11 cellular contexts compared by ENCODE assay signal in the genomic region with DNA sequence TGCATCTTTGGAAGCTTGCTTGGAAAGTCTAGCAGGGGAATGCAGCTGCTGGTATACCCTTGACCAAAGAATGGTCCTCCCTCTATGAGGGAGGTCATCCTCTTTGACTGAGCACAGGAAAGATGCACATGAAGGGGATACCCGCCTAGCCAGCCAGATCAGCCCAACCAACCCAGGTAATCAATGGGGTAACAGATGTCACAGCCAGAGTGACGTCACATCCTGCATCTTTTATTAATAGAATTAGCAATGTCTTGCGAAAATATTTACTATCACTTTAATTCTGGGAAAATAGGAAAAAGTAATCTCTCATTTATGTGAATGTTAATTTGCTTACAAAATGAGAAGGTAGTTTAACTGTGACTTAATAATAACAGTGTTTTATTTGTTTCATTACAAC.
"Had no signal": no experiment of that assay in that cellular context is flagged by ENCODE, and none has a peak within 500 bp of the region (broad histone marks: within the 10 kb centered on the region; RNA-seq: fewer than 3 reads in every experiment).

No MANE protein-coding gene starts in this region.

- H3K4me3 ChIP-seq: GM23248, GM23338, HAP-1 had no signal

- H3K9me3 Mint-ChIP-seq: GM23338, HFFc6 had no signal

- FAIRE-seq: H1, H54 had no signal

- H3K4me2 ChIP-seq: GM23338 had no signal

- H3K27ac ChIP-seq: GM23248 had no signal

- H3K4me1 Mint-ChIP-seq: GM23338 had no signal

- H3K36me3 ChIP-seq: HAP-1 had no signal

- H3K9ac ChIP-seq: GM23248 had no signal

- H3K4me3 Mint-ChIP-seq: GM23338, H9, HFFc6 had no signal

- H3K4me1 ChIP-seq: HAP-1 had no signal

- H3K27ac Mint-ChIP-seq: GM23338, H9, HFFc6 had no signal

- DNase-seq: GM23248, GOT3, H7, H9, HCEC 1CT, HFFc6 had no signal

- H2AFZ ChIP-seq: GM23248, GM23338 had no signal

- H3K9me3 ChIP-seq: HAP-1 had no signal

- ATAC-seq: GM23338, HCT116 had no signal
